1 cellular context compared by ENCODE assay signal in the genomic region with DNA sequence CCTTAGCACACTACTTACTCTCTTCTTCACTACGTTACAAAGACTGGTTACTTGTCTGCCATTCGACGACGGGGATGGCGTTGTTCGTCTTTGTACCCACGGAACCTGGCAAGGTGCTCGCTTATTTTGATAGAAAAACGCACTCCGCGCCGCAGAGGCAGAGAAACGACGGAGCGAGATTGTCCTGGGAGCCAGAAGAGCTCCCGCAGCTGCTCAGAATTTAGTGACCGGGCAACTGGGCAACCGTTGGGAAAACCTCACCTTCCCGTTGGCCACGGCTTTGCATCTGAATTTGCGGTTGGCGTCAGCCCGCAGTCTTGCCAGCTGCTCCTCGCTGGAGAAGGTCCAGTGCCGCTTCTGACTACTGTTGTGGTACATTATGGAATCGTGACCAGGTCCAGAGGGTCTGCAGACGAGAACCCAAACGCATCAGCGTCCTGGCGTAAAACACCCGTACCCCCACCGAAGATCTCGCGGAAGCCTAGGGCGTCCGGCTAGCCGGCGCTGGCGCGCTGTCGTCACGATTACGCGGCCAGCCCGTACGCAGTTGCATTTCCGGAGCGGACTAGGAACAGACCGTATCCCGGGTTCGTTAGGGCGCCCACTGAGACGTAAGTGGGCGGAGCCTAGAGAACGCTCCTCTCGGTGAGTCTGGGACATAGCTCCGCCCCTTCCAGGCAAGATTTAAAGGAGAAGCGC.
TF ChIP-seq lines count a peak whose summit lies in the region.

TSS of gene CCNH (minus strand) at position 514 of the 699 bp plus-strand sequence. CDS start at position 378, 136 bp downstream.

TF ChIP-seq in GM12878, 131 proteins besides CTCF, POLR2A, EP300 and RAD21 (continued from another document and continues in another):
- peak; percentile 69; the same call in 1 of the 2 replicates for TF ChIP-seq ZBTB40 (IDR thresholded peaks at IDR 0.05; ENCODE audit: borderline replicate concordance)
- no peak for TF ChIP-seq USF1 (IDR thresholded peaks at IDR 0.05; ENCODE audit: borderline replicate concordance, extremely low read length, insufficient read depth, low read depth, low read length)
- no peak for TF ChIP-seq SUPT20H (IDR thresholded peaks at IDR 0.05; ENCODE audit: borderline replicate concordance, control insufficient read depth, low read depth, low read length)
- TF ChIP-seq ZSCAN29 (IDR thresholded peaks at IDR 0.05): peak; percentile 29; the same call in 1 of the 2 replicates
- no peak for TF ChIP-seq KAT2A (conservative IDR thresholded peaks at IDR 0.05; ENCODE audit: control insufficient read depth, low read depth, low read length)
- TF ChIP-seq ASH2L (IDR thresholded peaks at IDR 0.05; ENCODE audit: borderline replicate concordance, low read depth): peak; percentile 80; the same call in 1 of the 2 replicates
- TF ChIP-seq CUX1 (IDR thresholded peaks at IDR 0.05; ENCODE audit: insufficient replicate concordance, low read depth, low read length): no peak
- TF ChIP-seq TARDBP (IDR thresholded peaks at IDR 0.05; ENCODE audit: borderline replicate concordance): no peak
- TF ChIP-seq, protein P1, sequence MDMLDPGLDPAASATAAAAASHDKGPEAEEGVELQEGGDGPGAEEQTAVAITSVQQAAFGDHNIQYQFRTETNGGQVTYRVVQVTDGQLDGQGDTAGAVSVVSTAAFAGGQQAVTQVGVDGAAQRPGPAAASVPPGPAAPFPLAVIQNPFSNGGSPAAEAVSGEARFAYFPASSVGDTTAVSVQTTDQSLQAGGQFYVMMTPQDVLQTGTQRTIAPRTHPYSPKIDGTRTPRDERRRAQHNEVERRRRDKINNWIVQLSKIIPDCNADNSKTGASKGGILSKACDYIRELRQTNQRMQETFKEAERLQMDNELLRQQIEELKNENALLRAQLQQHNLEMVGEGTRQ (IDR thresholded peaks at IDR 0.05; ENCODE audit: borderline replicate concordance, low read depth, low read length): no peak
- TF ChIP-seq RBBP5 (conservative IDR thresholded peaks at IDR 0.05): no peak
- TF ChIP-seq PAX8 (IDR thresholded peaks at IDR 0.05): no peak
- TF ChIP-seq RFX5 (IDR thresholded peaks at IDR 0.05; ENCODE audit: low read depth, low read length): no peak
- peak; percentile 98 for TF ChIP-seq CREM (IDR thresholded peaks at IDR 0.05; ENCODE audit: low read depth)
- peak; percentile 53; the same call in 1 of the 2 replicates for TF ChIP-seq HCFC1 (IDR thresholded peaks at IDR 0.05; ENCODE audit: low read length)
- no peak; the same call in 1 of the 2 replicates for TF ChIP-seq RB1 (IDR thresholded peaks at IDR 0.05; ENCODE audit: borderline replicate concordance)
- no peak for TF ChIP-seq JUNB (IDR thresholded peaks at IDR 0.05)
- no peak for TF ChIP-seq KDM1A (IDR thresholded peaks at IDR 0.05; ENCODE audit: borderline replicate concordance)
- TF ChIP-seq PAX5 (IDR thresholded peaks at IDR 0.05; ENCODE audit: borderline replicate concordance, low read depth, low read length): no peak
- TF ChIP-seq HDGF (IDR thresholded peaks at IDR 0.05): peak; percentile 46; the same call in 1 of the 2 replicates
- TF ChIP-seq HDAC2 (IDR thresholded peaks at IDR 0.05): no peak
- TF ChIP-seq NFIC (IDR thresholded peaks at IDR 0.05; ENCODE audit: low read depth, low read length): no peak
- TF ChIP-seq NR2C2 (IDR thresholded peaks at IDR 0.05; ENCODE audit: borderline replicate concordance, control insufficient read depth, insufficient read length, low read depth): no peak
- no peak for TF ChIP-seq ZNF274 (IDR thresholded peaks at IDR 0.05; ENCODE audit: insufficient read depth, insufficient read length)
- TF ChIP-seq, protein P2, sequence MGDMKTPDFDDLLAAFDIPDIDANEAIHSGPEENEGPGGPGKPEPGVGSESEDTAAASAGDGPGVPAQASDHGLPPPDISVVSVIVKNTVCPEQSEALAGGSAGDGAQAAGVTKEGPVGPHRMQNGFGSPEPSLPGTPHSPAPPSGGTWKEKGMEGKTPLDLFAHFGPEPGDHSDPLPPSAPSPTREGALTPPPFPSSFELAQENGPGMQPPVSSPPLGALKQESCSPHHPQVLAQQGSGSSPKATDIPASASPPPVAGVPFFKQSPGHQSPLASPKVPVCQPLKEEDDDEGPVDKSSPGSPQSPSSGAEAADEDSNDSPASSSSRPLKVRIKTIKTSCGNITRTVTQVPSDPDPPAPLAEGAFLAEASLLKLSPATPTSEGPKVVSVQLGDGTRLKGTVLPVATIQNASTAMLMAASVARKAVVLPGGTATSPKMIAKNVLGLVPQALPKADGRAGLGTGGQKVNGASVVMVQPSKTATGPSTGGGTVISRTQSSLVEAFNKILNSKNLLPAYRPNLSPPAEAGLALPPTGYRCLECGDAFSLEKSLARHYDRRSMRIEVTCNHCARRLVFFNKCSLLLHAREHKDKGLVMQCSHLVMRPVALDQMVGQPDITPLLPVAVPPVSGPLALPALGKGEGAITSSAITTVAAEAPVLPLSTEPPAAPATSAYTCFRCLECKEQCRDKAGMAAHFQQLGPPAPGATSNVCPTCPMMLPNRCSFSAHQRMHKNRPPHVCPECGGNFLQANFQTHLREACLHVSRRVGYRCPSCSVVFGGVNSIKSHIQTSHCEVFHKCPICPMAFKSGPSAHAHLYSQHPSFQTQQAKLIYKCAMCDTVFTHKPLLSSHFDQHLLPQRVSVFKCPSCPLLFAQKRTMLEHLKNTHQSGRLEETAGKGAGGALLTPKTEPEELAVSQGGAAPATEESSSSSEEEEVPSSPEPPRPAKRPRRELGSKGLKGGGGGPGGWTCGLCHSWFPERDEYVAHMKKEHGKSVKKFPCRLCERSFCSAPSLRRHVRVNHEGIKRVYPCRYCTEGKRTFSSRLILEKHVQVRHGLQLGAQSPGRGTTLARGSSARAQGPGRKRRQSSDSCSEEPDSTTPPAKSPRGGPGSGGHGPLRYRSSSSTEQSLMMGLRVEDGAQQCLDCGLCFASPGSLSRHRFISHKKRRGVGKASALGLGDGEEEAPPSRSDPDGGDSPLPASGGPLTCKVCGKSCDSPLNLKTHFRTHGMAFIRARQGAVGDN (IDR thresholded peaks at IDR 0.05): peak; percentile 86
- no peak for TF ChIP-seq PBX3 (IDR thresholded peaks at IDR 0.05; ENCODE audit: insufficient replicate concordance, low read depth, low read length)
- TF ChIP-seq SMC3 (IDR thresholded peaks at IDR 0.05; ENCODE audit: borderline replicate concordance, low read length): no peak
- TF ChIP-seq FOXK2 (IDR thresholded peaks at IDR 0.05): no peak
- TF ChIP-seq BMI1 (IDR thresholded peaks at IDR 0.05; ENCODE audit: borderline replicate concordance): no peak
- TF ChIP-seq DPF2 (IDR thresholded peaks at IDR 0.05): peak; percentile 46; the same call in 1 of the 2 replicates
- peak; percentile 54; the same call in 1 of the 2 replicates for TF ChIP-seq NBN (IDR thresholded peaks at IDR 0.05)
- TF ChIP-seq, protein P3, sequence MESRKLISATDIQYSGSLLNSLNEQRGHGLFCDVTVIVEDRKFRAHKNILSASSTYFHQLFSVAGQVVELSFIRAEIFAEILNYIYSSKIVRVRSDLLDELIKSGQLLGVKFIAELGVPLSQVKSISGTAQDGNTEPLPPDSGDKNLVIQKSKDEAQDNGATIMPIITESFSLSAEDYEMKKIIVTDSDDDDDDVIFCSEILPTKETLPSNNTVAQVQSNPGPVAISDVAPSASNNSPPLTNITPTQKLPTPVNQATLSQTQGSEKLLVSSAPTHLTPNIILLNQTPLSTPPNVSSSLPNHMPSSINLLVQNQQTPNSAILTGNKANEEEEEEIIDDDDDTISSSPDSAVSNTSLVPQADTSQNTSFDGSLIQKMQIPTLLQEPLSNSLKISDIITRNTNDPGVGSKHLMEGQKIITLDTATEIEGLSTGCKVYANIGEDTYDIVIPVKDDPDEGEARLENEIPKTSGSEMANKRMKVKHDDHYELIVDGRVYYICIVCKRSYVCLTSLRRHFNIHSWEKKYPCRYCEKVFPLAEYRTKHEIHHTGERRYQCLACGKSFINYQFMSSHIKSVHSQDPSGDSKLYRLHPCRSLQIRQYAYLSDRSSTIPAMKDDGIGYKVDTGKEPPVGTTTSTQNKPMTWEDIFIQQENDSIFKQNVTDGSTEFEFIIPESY (IDR thresholded peaks at IDR 0.05): no peak
- TF ChIP-seq ZNF384 (IDR thresholded peaks at IDR 0.05; ENCODE audit: borderline replicate concordance, low read depth, low read length): no peak
- TF ChIP-seq EGR1 (IDR thresholded peaks at IDR 0.05; ENCODE audit: borderline replicate concordance in 1 of 2, low read depth in 2 of 2, low read length in 2 of 2): peak in 1 of 2 experiments; percentile 90; a peak in 1 of 3 replicates
- TF ChIP-seq IKZF2 (IDR thresholded peaks at IDR 0.05): peak; percentile 54 to 70
- peak; percentile 75 for TF ChIP-seq GABPA (IDR thresholded peaks at IDR 0.05; ENCODE audit: low read depth)
- no peak for TF ChIP-seq CHD4 (IDR thresholded peaks at IDR 0.05)
- no peak for TF ChIP-seq MYB (IDR thresholded peaks at IDR 0.05; ENCODE audit: borderline replicate concordance, low read depth, low read length)
- no peak for TF ChIP-seq JUND (IDR thresholded peaks at IDR 0.05; ENCODE audit: low read depth, low read length)
- TF ChIP-seq MEF2B (IDR thresholded peaks at IDR 0.05; ENCODE audit: partially characterized antibody, poor library complexity, severe bottlenecking): peak; percentile 37
